In the genomic region with DNA sequence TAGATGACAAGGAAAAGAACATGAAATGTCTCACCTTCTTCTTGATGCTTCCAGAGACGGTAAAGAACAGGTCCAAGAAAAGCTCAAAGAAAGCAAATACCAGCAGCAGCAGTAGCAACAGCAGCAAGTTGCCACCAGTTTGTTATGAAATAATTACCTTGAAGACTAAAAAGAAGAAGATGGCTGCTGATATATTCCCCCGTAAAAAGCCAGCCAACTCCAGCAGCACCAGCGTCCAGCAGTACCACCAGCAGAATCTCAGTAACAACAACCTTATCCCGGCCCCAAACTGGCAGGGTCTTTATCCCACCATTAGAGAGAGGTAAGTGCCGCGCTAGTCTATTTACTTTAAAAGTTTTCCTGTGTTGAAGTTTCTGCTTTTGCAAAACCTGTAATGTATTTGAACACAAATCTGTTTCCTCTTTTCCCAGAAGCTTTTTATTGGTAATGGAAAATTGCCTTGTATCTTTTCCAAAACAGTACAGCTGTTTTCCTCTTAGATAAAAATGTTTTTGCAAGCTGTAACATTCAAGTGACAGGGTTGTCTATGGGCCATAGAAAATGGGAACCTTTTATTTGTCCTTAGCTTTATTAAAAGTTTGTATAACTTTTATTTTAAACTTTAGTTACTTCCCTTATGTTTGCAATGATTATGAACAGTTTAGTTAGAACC, we compare ENCODE assay signal across 11 cellular contexts. TPM values are rescaled to one million over a fixed set of nuclear protein-coding genes. Genes with fewer than 3 reads are reported as not detected.
DNase-seq lines count a peak whose midpoint lies in the region; ATAC-seq and TF ChIP-seq lines count a peak whose summit lies in the region.
"Had no signal": no experiment of that assay in that cellular context is flagged by ENCODE, and none has a peak within 500 bp of the region (broad histone marks: within the 10 kb centered on the region; RNA-seq: fewer than 3 reads in every experiment).

No MANE protein-coding gene starts in this region.

- H3K36me3 ChIP-seq in mucosa of stomach (ENCODE audit: control insufficient read depth, insufficient read depth, low read length) = no peaks in the 10 kb centered on the region
- H3K36me3 ChIP-seq in tibial artery = peaks cover 10 to 15% (median 11%) of the 10 kb centered on the region in 3 donors
- H3K36me3 ChIP-seq in H7 (replicated peaks; ENCODE audit: control insufficient read depth, insufficient read depth, low read length) = peaks cover 3% of the 10 kb centered on the region

- H3K4me1 ChIP-seq in mucosa of stomach (ENCODE audit: control insufficient read depth, insufficient read depth, low read length) = peaks cover 19% of the 10 kb centered on the region
- H3K4me1 ChIP-seq in tibial artery = peaks cover 0 to 25% (median 11%) of the 10 kb centered on the region in 4 donors

- peak in 1 of 56 donors; percentile 1 for TF ChIP-seq CTCF in dorsolateral prefrontal cortex (IDR thresholded peaks at IDR 0.05 in 54 of 56, conservative IDR thresholded peaks at IDR 0.05 in 2 of 56; ENCODE audit: low read depth in 1 of 56, partially characterized antibody in 56 of 56)
- no peak for TF ChIP-seq CTCF in tibial artery (IDR thresholded peaks at IDR 0.05)

- ATAC-seq in GM18498 (IDR thresholded peaks at IDR 0.05; ENCODE audit: unreplicated experiment) = no peak
- ATAC-seq in GM21576 (IDR thresholded peaks at IDR 0.05; ENCODE audit: unreplicated experiment) = no peak

- peak overlapping the region; percentile 75 for H3K9ac ChIP-seq in mucosa of stomach (ENCODE audit: low read length)

- peak overlapping the region; percentile 33 to 79 (median 61) for H3K4me3 ChIP-seq in dorsolateral prefrontal cortex
- peak overlapping the region; percentile 32 for H3K4me3 ChIP-seq in mucosa of stomach (ENCODE audit: low read length)
- H3K4me3 ChIP-seq in tibial artery = peak overlapping the region; percentile 21 to 22
- no peak overlapping the region for H3K4me3 ChIP-seq in H7 (ENCODE audit: insufficient read depth, low read depth, low read length)

- intact Hi-C loops in dorsolateral prefrontal cortex (cut with DNase I) (loop anchor here (2.0 to 10.0 kb wide), 5 partner anchors 28 to 319 kb away; no protein-coding TSS in a partner anchor), tibial artery (cut with DNase I; ENCODE audit: low total_unique reads) (no loop called here)

- DNase-seq in NCI-H1105 treated with DMSO at 0.1 percent for 48 hours (lab: John Stamatoyannopoulos, UW) (peak; percentile 41), NCI-H1105 (lab: John Stamatoyannopoulos, UW) (no peak), dorsolateral prefrontal cortex (no peak), tibial artery (no peak), H7 (no peak)
- DNase-seq: effector CD8-positive, alpha-beta T cell; Kasumi-1; mesendoderm had no signal

- H3K9me3 ChIP-seq in mucosa of stomach (ENCODE audit: control insufficient read depth, low read length) (no peaks in the 10 kb centered on the region), tibial artery (no peaks in the 10 kb centered on the region)

- H3K27ac ChIP-seq in dorsolateral prefrontal cortex (peak overlapping the region; percentile 41 to 95 (median 89)), tibial artery (peak overlapping the region in 1 of 2 donors; percentile 29)

- H3K27me3 ChIP-seq in dorsolateral prefrontal cortex (no peaks in the 10 kb centered on the region), mucosa of stomach (ENCODE audit: control insufficient read depth, insufficient read depth, low read length) (no peaks in the 10 kb centered on the region), tibial artery (no peaks in the 10 kb centered on the region), H7 (ENCODE audit: control insufficient read depth, insufficient read depth, low read length) (no peaks in the 10 kb centered on the region)

RNA-seq across cellular contexts. Expression of a gene that starts 0.7 kb away (rescaled TPM):
- 100 to 1,000 TPM in 108 of 120 experiments, 10 to 100 TPM in 12; 72.4 to 185 (median 136) TPM for total RNA-seq in dorsolateral prefrontal cortex
- 51.8 and 61.1 TPM in 2 replicates for total RNA-seq in H7 (2014; rRNA removed; shearing (Covaris generic))
